ENCODE assay signal across 1 cellular context in the genomic region with DNA sequence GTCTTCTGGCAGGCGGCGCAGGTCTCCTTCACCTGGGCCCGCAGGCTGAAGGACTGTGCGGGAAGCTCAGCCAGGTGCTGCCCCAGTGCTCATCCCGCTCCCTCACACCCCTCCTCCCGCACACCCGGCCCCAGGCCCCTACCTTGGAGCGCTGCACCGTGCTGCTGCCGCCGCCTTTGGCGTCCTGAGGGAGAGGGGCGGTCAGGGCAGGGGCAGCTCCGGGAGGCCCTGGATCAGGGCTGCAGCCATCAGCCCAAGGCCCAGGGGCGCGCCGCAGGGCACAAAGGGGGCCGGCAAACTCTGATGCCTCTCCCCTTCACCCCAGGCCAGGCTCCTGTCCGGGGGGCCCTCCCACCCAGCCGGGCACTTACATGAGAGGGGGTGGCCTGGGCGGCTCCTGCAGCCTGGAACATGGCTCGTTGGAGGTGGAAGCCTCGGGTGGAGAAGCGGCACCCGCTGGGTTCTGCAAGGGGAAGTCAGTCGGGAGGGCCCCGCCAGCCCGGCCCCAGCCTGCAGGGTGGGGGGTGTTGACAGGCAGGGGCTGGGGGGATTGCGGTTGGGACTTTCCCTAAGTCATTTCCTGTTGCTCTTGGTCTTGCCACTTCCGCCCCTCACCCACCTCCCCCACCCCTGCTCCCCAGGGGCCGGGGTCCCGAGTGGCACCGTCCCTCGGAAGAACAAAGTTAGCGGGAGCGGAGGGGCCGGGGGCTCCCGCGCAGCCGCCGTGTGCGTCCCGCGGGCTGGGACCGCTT.
TF ChIP-seq lines count a peak whose summit lies in the region.

No MANE protein-coding gene starts in this region.

TF ChIP-seq in GM12878, 131 proteins besides CTCF, POLR2A, EP300 and RAD21 (continued from another document and continues in another):
- TF ChIP-seq, protein P1, sequence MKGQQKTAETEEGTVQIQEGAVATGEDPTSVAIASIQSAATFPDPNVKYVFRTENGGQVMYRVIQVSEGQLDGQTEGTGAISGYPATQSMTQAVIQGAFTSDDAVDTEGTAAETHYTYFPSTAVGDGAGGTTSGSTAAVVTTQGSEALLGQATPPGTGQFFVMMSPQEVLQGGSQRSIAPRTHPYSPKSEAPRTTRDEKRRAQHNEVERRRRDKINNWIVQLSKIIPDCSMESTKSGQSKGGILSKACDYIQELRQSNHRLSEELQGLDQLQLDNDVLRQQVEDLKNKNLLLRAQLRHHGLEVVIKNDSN (IDR thresholded peaks at IDR 0.05; ENCODE audit: borderline replicate concordance, extremely low read length, insufficient read depth, low read depth, low read length), result no peak
- TF ChIP-seq CBX5 (IDR thresholded peaks at IDR 0.05; ENCODE audit: low read depth), result no peak
- no peak for TF ChIP-seq BRCA1 (IDR thresholded peaks at IDR 0.05; ENCODE audit: low read depth, low read length)
- no peak for TF ChIP-seq EED (IDR thresholded peaks at IDR 0.05; ENCODE audit: low read depth)
- TF ChIP-seq, protein P2, sequence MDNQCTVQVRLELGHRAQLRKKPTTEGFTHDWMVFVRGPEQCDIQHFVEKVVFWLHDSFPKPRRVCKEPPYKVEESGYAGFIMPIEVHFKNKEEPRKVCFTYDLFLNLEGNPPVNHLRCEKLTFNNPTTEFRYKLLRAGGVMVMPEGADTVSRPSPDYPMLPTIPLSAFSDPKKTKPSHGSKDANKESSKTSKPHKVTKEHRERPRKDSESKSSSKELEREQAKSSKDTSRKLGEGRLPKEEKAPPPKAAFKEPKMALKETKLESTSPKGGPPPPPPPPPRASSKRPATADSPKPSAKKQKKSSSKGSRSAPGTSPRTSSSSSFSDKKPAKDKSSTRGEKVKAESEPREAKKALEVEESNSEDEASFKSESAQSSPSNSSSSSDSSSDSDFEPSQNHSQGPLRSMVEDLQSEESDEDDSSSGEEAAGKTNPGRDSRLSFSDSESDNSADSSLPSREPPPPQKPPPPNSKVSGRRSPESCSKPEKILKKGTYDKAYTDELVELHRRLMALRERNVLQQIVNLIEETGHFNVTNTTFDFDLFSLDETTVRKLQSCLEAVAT (IDR thresholded peaks at IDR 0.05), result peak; percentile 83
- TF ChIP-seq CHD4 (IDR thresholded peaks at IDR 0.05), result no peak
- TF ChIP-seq ZSCAN29 (IDR thresholded peaks at IDR 0.05), result no peak
- no peak for TF ChIP-seq IRF4 (IDR thresholded peaks at IDR 0.05; ENCODE audit: low read depth, low read length)
- TF ChIP-seq EZH2 (IDR thresholded peaks at IDR 0.05; ENCODE audit: borderline replicate concordance, control insufficient read depth, low read depth, low read length), result no peak
- TF ChIP-seq, protein P3, sequence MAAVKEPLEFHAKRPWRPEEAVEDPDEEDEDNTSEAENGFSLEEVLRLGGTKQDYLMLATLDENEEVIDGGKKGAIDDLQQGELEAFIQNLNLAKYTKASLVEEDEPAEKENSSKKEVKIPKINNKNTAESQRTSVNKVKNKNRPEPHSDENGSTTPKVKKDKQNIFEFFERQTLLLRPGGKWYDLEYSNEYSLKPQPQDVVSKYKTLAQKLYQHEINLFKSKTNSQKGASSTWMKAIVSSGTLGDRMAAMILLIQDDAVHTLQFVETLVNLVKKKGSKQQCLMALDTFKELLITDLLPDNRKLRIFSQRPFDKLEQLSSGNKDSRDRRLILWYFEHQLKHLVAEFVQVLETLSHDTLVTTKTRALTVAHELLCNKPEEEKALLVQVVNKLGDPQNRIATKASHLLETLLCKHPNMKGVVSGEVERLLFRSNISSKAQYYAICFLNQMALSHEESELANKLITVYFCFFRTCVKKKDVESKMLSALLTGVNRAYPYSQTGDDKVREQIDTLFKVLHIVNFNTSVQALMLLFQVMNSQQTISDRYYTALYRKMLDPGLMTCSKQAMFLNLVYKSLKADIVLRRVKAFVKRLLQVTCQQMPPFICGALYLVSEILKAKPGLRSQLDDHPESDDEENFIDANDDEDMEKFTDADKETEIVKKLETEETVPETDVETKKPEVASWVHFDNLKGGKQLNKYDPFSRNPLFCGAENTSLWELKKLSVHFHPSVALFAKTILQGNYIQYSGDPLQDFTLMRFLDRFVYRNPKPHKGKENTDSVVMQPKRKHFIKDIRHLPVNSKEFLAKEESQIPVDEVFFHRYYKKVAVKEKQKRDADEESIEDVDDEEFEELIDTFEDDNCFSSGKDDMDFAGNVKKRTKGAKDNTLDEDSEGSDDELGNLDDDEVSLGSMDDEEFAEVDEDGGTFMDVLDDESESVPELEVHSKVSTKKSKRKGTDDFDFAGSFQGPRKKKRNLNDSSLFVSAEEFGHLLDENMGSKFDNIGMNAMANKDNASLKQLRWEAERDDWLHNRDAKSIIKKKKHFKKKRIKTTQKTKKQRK (IDR thresholded peaks at IDR 0.05; ENCODE audit: low read depth, low read length), result no peak
- TF ChIP-seq TCF3 (IDR thresholded peaks at IDR 0.05; ENCODE audit: borderline replicate concordance, insufficient read depth, low read depth, low read length), result peak; percentile 67; the same call in 1 of the 2 replicates
- 0 out of 2 replicates have a peak, but pooled peaks have one; percentile 61 for TF ChIP-seq TCF12 (IDR thresholded peaks at IDR 0.05; ENCODE audit: low read depth, low read length)
- TF ChIP-seq MYB (IDR thresholded peaks at IDR 0.05; ENCODE audit: borderline replicate concordance, low read depth, low read length), result no peak
- TF ChIP-seq GATAD2B (conservative IDR thresholded peaks at IDR 0.05; ENCODE audit: low read depth), result peak; percentile 54
- TF ChIP-seq, protein P4, sequence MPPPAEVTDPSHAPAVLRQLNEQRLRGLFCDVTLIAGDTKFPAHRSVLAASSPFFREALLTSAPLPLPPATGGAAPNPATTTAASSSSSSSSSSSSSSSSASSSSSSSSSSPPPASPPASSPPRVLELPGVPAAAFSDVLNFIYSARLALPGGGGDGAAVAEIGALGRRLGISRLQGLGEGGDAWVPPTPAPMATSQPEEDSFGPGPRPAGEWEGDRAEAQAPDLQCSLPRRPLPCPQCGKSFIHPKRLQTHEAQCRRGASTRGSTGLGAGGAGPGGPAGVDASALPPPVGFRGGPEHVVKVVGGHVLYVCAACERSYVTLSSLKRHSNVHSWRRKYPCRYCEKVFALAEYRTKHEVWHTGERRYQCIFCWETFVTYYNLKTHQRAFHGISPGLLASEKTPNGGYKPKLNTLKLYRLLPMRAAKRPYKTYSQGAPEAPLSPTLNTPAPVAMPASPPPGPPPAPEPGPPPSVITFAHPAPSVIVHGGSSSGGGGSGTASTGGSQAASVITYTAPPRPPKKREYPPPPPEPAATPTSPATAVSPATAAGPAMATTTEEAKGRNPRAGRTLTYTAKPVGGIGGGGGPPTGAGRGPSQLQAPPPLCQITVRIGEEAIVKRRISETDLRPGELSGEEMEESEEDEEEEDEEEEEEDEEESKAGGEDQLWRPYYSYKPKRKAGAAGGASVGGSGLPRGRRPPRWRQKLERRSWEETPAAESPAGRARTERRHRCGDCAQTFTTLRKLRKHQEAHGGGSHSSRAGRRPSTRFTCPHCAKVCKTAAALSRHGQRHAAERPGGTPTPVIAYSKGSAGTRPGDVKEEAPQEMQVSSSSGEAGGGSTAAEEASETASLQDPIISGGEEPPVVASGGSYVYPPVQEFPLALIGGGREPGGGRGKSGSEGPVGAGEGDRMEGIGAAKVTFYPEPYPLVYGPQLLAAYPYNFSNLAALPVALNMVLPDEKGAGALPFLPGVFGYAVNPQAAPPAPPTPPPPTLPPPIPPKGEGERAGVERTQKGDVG (CRISPR knock-in tag; IDR thresholded peaks at IDR 0.05), result no peak
- no peak for TF ChIP-seq SREBF2 (IDR thresholded peaks at IDR 0.05; ENCODE audit: low read length)
- TF ChIP-seq SUPT20H (IDR thresholded peaks at IDR 0.05; ENCODE audit: borderline replicate concordance, control insufficient read depth, low read depth, low read length), result no peak
- 0 out of 2 replicates have a peak, but pooled peaks have one; percentile 36 for TF ChIP-seq MEF2A (IDR thresholded peaks at IDR 0.05; ENCODE audit: insufficient read depth, low read depth, low read length)
- no peak for TF ChIP-seq CHD1 (IDR thresholded peaks at IDR 0.05; ENCODE audit: low read depth, low read length)
- TF ChIP-seq HDAC6 (IDR thresholded peaks at IDR 0.05; ENCODE audit: unreplicated experiment), result no peak
- TF ChIP-seq, protein P5, sequence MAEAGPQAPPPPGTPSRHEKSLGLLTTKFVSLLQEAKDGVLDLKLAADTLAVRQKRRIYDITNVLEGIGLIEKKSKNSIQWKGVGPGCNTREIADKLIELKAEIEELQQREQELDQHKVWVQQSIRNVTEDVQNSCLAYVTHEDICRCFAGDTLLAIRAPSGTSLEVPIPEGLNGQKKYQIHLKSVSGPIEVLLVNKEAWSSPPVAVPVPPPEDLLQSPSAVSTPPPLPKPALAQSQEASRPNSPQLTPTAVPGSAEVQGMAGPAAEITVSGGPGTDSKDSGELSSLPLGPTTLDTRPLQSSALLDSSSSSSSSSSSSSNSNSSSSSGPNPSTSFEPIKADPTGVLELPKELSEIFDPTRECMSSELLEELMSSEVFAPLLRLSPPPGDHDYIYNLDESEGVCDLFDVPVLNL (IDR thresholded peaks at IDR 0.05; ENCODE audit: low read depth, low read length), result no peak
- TF ChIP-seq PML (IDR thresholded peaks at IDR 0.05; ENCODE audit: low read length), result no peak
- TF ChIP-seq, protein P6, sequence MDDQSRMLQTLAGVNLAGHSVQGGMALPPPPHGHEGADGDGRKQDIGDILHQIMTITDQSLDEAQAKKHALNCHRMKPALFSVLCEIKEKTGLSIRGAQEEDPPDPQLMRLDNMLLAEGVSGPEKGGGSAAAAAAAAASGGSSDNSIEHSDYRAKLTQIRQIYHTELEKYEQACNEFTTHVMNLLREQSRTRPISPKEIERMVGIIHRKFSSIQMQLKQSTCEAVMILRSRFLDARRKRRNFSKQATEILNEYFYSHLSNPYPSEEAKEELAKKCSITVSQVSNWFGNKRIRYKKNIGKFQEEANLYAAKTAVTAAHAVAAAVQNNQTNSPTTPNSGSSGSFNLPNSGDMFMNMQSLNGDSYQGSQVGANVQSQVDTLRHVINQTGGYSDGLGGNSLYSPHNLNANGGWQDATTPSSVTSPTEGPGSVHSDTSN (IDR thresholded peaks at IDR 0.05; ENCODE audit: insufficient replicate concordance, low read depth, low read length), result peak; percentile 67
- peak; percentile 94 for TF ChIP-seq MEF2B (IDR thresholded peaks at IDR 0.05; ENCODE audit: partially characterized antibody, poor library complexity, severe bottlenecking)
- TF ChIP-seq, protein P7, sequence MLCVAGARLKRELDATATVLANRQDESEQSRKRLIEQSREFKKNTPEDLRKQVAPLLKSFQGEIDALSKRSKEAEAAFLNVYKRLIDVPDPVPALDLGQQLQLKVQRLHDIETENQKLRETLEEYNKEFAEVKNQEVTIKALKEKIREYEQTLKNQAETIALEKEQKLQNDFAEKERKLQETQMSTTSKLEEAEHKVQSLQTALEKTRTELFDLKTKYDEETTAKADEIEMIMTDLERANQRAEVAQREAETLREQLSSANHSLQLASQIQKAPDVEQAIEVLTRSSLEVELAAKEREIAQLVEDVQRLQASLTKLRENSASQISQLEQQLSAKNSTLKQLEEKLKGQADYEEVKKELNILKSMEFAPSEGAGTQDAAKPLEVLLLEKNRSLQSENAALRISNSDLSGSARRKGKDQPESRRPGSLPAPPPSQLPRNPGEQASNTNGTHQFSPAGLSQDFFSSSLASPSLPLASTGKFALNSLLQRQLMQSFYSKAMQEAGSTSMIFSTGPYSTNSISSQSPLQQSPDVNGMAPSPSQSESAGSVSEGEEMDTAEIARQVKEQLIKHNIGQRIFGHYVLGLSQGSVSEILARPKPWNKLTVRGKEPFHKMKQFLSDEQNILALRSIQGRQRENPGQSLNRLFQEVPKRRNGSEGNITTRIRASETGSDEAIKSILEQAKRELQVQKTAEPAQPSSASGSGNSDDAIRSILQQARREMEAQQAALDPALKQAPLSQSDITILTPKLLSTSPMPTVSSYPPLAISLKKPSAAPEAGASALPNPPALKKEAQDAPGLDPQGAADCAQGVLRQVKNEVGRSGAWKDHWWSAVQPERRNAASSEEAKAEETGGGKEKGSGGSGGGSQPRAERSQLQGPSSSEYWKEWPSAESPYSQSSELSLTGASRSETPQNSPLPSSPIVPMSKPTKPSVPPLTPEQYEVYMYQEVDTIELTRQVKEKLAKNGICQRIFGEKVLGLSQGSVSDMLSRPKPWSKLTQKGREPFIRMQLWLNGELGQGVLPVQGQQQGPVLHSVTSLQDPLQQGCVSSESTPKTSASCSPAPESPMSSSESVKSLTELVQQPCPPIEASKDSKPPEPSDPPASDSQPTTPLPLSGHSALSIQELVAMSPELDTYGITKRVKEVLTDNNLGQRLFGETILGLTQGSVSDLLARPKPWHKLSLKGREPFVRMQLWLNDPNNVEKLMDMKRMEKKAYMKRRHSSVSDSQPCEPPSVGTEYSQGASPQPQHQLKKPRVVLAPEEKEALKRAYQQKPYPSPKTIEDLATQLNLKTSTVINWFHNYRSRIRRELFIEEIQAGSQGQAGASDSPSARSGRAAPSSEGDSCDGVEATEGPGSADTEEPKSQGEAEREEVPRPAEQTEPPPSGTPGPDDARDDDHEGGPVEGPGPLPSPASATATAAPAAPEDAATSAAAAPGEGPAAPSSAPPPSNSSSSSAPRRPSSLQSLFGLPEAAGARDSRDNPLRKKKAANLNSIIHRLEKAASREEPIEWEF (IDR thresholded peaks at IDR 0.05; ENCODE audit: insufficient replicate concordance, low read depth, low read length), result no peak
- no peak for TF ChIP-seq RFX5 (IDR thresholded peaks at IDR 0.05; ENCODE audit: low read depth, low read length)
- TF ChIP-seq STAT1 (conservative IDR thresholded peaks at IDR 0.05), result no peak
- peak; percentile 17; the same call in 1 of the 2 replicates for TF ChIP-seq BCL11A (IDR thresholded peaks at IDR 0.05; ENCODE audit: low read depth, low read length)
- TF ChIP-seq, protein P8, sequence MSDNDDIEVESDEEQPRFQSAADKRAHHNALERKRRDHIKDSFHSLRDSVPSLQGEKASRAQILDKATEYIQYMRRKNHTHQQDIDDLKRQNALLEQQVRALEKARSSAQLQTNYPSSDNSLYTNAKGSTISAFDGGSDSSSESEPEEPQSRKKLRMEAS (IDR thresholded peaks at IDR 0.05; ENCODE audit: low read depth, low read length), result no peak
- no peak for TF ChIP-seq ZNF207 (IDR thresholded peaks at IDR 0.05; ENCODE audit: borderline replicate concordance)
- TF ChIP-seq, protein P9, sequence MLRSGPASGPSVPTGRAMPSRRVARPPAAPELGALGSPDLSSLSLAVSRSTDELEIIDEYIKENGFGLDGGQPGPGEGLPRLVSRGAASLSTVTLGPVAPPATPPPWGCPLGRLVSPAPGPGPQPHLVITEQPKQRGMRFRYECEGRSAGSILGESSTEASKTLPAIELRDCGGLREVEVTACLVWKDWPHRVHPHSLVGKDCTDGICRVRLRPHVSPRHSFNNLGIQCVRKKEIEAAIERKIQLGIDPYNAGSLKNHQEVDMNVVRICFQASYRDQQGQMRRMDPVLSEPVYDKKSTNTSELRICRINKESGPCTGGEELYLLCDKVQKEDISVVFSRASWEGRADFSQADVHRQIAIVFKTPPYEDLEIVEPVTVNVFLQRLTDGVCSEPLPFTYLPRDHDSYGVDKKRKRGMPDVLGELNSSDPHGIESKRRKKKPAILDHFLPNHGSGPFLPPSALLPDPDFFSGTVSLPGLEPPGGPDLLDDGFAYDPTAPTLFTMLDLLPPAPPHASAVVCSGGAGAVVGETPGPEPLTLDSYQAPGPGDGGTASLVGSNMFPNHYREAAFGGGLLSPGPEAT (IDR thresholded peaks at IDR 0.05; ENCODE audit: low read depth), result peak; percentile 62; the same call in 1 of the 2 replicates
- peak; percentile 80; the same call in 1 of the 2 replicates for TF ChIP-seq NR2F1 (conservative IDR thresholded peaks at IDR 0.05)
- peak; percentile 63; the same call in 1 of the 2 replicates for TF ChIP-seq PAX5 (IDR thresholded peaks at IDR 0.05; ENCODE audit: borderline replicate concordance, low read depth, low read length)
- no peak for TF ChIP-seq KAT2A (conservative IDR thresholded peaks at IDR 0.05; ENCODE audit: control insufficient read depth, low read depth, low read length)
